In genomic region chr9:134475051-134475790, GRCh38 we compare ENCODE assay signal across 8 cellular contexts.
DNase-seq lines count a peak whose midpoint lies in the region; ATAC-seq lines count a peak whose summit lies in the region.

No MANE protein-coding gene starts in this region.

- peak overlapping the region; percentile 54 for H3K27ac Mint-ChIP-seq in activated naive CD8-positive, alpha-beta T cell treated with anti-CD3 and anti-CD28 coated beads, Interleukin-2, amount 50 U/mL, for 24 hours
- H3K27ac Mint-ChIP-seq in stimulated activated naive CD8-positive, alpha-beta T cell treated with anti-CD3 and anti-CD28 coated beads, Interleukin-15, Interleukin-2, amounts not matched to agents 100 ng/mL and 50 ng/mL, for 24 hours: peak overlapping the region; percentile 74

- no peaks in the 10 kb centered on the region for H3K9me3 Mint-ChIP-seq in activated naive CD8-positive, alpha-beta T cell treated with anti-CD3 and anti-CD28 coated beads, Interleukin-2, amount 50 U/mL, for 24 hours
- H3K9me3 Mint-ChIP-seq in stimulated activated naive CD8-positive, alpha-beta T cell treated with anti-CD3 and anti-CD28 coated beads, Interleukin-15, Interleukin-2, amounts not matched to agents 100 ng/mL and 50 ng/mL, for 24 hours: no peaks in the 10 kb centered on the region

- no peaks in the 10 kb centered on the region for H3K36me3 Mint-ChIP-seq in activated naive CD8-positive, alpha-beta T cell treated with anti-CD3 and anti-CD28 coated beads, Interleukin-2, amount 50 U/mL, for 24 hours (ENCODE audit: low read depth)
- H3K36me3 Mint-ChIP-seq in stimulated activated naive CD8-positive, alpha-beta T cell treated with anti-CD3 and anti-CD28 coated beads, Interleukin-15, Interleukin-2, amounts not matched to agents 100 ng/mL and 50 ng/mL, for 24 hours (ENCODE audit: low read depth): no peaks in the 10 kb centered on the region

- H3K36me3 ChIP-seq in H7 (replicated peaks; ENCODE audit: control insufficient read depth, insufficient read depth, low read length): no peaks in the 10 kb centered on the region

- DNase-seq in H7: peak; percentile 73
- DNase-seq in activated naive CD8-positive, alpha-beta T cell treated with anti-CD3 and anti-CD28 coated beads, Interleukin-2, amount 50 U/mL, for 24 hours: peak; percentile 33
- DNase-seq in iris pigment epithelial cell (ENCODE audit: low read depth): peak; percentile 82
- no peak for DNase-seq in D341Med (ENCODE audit: low spot score)
- DNase-seq in NCI-H1930 (lab: John Stamatoyannopoulos, UW): no peak

- peak; percentile 29 for ATAC-seq in activated naive CD8-positive, alpha-beta T cell treated with anti-CD3 and anti-CD28 coated beads, Interleukin-2, amount 50 U/mL, for 24 hours
- ATAC-seq in GM21786 (IDR thresholded peaks at IDR 0.05; ENCODE audit: unreplicated experiment): no peak
- no peak for ATAC-seq in GM18907 (IDR thresholded peaks at IDR 0.05; ENCODE audit: unreplicated experiment)

- H3K4me1 Mint-ChIP-seq in activated naive CD8-positive, alpha-beta T cell treated with anti-CD3 and anti-CD28 coated beads, Interleukin-2, amount 50 U/mL, for 24 hours: peaks cover 7% of the 10 kb centered on the region
- peaks cover 4% of the 10 kb centered on the region for H3K4me1 Mint-ChIP-seq in stimulated activated naive CD8-positive, alpha-beta T cell treated with anti-CD3 and anti-CD28 coated beads, Interleukin-15, Interleukin-2, amounts not matched to agents 100 ng/mL and 50 ng/mL, for 24 hours (ENCODE audit: low read depth)

- H3K4me3 ChIP-seq in H7 (ENCODE audit: insufficient read depth, low read depth, low read length): no peak overlapping the region

- no peaks in the 10 kb centered on the region for H3K27me3 ChIP-seq in H7 (ENCODE audit: control insufficient read depth, insufficient read depth, low read length)

- H3K4me3 Mint-ChIP-seq in activated naive CD8-positive, alpha-beta T cell treated with anti-CD3 and anti-CD28 coated beads, Interleukin-2, amount 50 U/mL, for 24 hours: no peak overlapping the region
- H3K4me3 Mint-ChIP-seq in stimulated activated naive CD8-positive, alpha-beta T cell treated with anti-CD3 and anti-CD28 coated beads, Interleukin-15, Interleukin-2, amounts not matched to agents 100 ng/mL and 50 ng/mL, for 24 hours: no peak overlapping the region

- H3K27me3 Mint-ChIP-seq in activated naive CD8-positive, alpha-beta T cell treated with anti-CD3 and anti-CD28 coated beads, Interleukin-2, amount 50 U/mL, for 24 hours: no peaks in the 10 kb centered on the region
- H3K27me3 Mint-ChIP-seq in stimulated activated naive CD8-positive, alpha-beta T cell treated with anti-CD3 and anti-CD28 coated beads, Interleukin-15, Interleukin-2, amounts not matched to agents 100 ng/mL and 50 ng/mL, for 24 hours: no peaks in the 10 kb centered on the region

Comparison
In these comparisons a context has a peak if more than half of its experiments do, and no peak if none do; other contexts are left out.
1. DNase-seq: peak in H7 (single experiment), activated naive CD8-positive, alpha-beta T cell treated with anti-CD3 and anti-CD28 coated beads, Interleukin-2, amount 50 U/mL, for 24 hours (single experiment) and iris pigment epithelial cell (single experiment); none in D341Med (single experiment) and NCI-H1930 (0 of 2).